ENCODE assay signal across 22 cellular contexts in the genomic region with DNA sequence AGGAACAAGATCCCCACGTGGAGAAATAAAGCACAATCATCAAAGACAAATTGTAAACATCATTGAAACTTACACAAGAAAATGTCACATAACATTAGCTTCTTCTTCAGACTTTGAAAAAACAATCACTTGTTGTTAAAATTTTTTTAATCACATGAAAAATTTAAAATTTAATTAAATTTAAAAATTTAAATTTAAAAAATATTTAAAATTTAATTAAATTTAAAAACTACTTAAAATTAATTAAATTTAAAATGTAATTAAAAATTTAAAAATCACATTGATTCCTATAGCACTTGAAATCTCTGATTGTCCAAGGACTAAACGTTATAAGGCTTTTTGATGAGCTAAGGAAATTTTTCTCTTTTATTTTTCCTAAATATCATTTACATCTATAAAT. TPM values are rescaled to one million over a fixed set of nuclear protein-coding genes. Genes with fewer than 3 reads are reported as not detected.
DNase-seq lines count a peak whose midpoint lies in the region; ATAC-seq, FAIRE-seq and TF ChIP-seq lines count a peak whose summit lies in the region.
"Had no signal": no experiment of that assay in that cellular context is flagged by ENCODE, and none has a peak within 500 bp of the region (broad histone marks: within the 10 kb centered on the region; RNA-seq: fewer than 3 reads in every experiment).

No MANE protein-coding gene starts in this region.

- no peak overlapping the region for H3K27ac ChIP-seq in kidney (ENCODE audit: low read depth in 2 of 2, low read length in 2 of 2)
- H3K27ac ChIP-seq: BLaER1, C4-2B had no signal

- intact Hi-C loops in kidney (cut with DNase I): no loop called here

- H3K9ac ChIP-seq in kidney (ENCODE audit: low read length in 2 of 2): no peak overlapping the region
- H3K9ac ChIP-seq: BLaER1 had no signal

- ATAC-seq in GM18867 (IDR thresholded peaks at IDR 0.05; ENCODE audit: unreplicated experiment): no peak
- no peak for ATAC-seq in GM21423 (IDR thresholded peaks at IDR 0.05; ENCODE audit: unreplicated experiment)
- ATAC-seq: CD8-positive, alpha-beta T cell; GM23338; HCT116 had no signal

- TF ChIP-seq CTCF in kidney (IDR thresholded peaks at IDR 0.05; ENCODE audit: borderline replicate concordance, extremely low read depth, insufficient read depth): no peak

- FAIRE-seq in RCC 7860 (lab: Jason Lieb, UNC) (peak; percentile 84), colon (lab: Jason Lieb, UNC) (peak; percentile 91), kidney (lab: Jason Lieb, UNC) (peak; percentile 98), GM12892 (lab: Jason Lieb, UNC) (no peak)
- FAIRE-seq: D721Med, GM12891, GM19239 had no signal

- H3K4me1 ChIP-seq in kidney (ENCODE audit: control insufficient read depth in 1 of 2, insufficient read depth in 1 of 2, low read depth in 1 of 2, low read length in 2 of 2): no peaks in the 10 kb centered on the region
- H3K4me1 ChIP-seq: BLaER1, Caco-2 had no signal

- TF ChIP-seq POLR2A in GM12892 (IDR thresholded peaks at IDR 0.05; ENCODE audit: low read depth, low read length): no peak

- no peaks in the 10 kb centered on the region for H3K36me3 ChIP-seq in kidney (ENCODE audit: control insufficient read depth in 1 of 2, insufficient read depth in 2 of 2, low read length in 2 of 2)
- H3K36me3 ChIP-seq: BLaER1 had no signal

- no peak overlapping the region for H3K4me3 ChIP-seq in kidney (ENCODE audit: low read length in 2 of 2)
- H3K4me3 ChIP-seq: BLaER1, GM23338 had no signal

- H3K9me3 ChIP-seq in kidney (ENCODE audit: control insufficient read depth in 1 of 2, low read length in 2 of 2): no peaks in the 10 kb centered on the region
- H3K9me3 ChIP-seq: BLaER1, Caco-2 had no signal

- no peak for DNase-seq in RCC 7860 (ENCODE audit: low spot score)
- no peak for DNase-seq in kidney
- DNase-seq in GM12892 (ENCODE audit: insufficient read length): no peak
- no peak for DNase-seq in activated gamma-delta T cell treated with Interleukin-2 at 50 U/mL for 16 hours
- DNase-seq: Caco-2; CD4-positive, CD25-positive, alpha-beta regulatory T cell; CD8-positive, alpha-beta T cell; DMS 273 treated with DMSO at 0.1 percent for 48 hours; DMS79; EL; GF-D8; H9 had no signal

RNA-seq across cellular contexts. Expression of a gene that starts 25.3 kb away (rescaled TPM):
- 17.4 TPM for total RNA-seq in kidney
- polyA plus RNA-seq in kidney (ENCODE audit: insufficient read depth, low read depth, low replicate concordance): 3.3 TPM
- 11.3 TPM for polyA plus RNA-seq in GM12892 (2012; ENCODE audit: missing spikeins)
